ENCODE assay signal across 31 cellular contexts in the genomic region with DNA sequence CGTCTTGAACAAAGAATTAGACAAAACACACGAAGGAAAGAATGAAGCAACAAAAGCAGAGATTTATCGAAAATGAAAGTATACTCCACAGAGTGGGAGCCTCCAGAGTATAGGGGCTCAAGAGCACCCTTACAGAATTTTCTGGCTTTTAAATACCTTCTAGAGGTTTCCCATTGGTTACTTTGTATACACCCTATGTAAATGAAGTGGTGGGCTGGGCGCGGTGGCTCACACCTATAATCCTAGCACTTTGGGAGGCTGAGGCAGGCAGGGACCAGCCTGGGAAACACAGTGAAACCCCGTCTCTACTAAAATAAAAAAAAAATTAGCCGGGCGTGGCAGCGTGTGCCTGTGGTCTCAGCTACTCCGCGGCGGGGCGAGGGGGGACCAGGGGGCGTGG. TPM values are rescaled to one million over a fixed set of nuclear protein-coding genes. Genes with fewer than 3 reads are reported as not detected.
DNase-seq lines count a peak whose midpoint lies in the region; ATAC-seq and TF ChIP-seq lines count a peak whose summit lies in the region.
"Had no signal": no experiment of that assay in that cellular context is flagged by ENCODE, and none has a peak within 500 bp of the region (broad histone marks: within the 10 kb centered on the region; RNA-seq: fewer than 3 reads in every experiment).

No MANE protein-coding gene starts in this region.

- peaks cover 7% of the 10 kb centered on the region for H3K9me3 Mint-ChIP-seq in activated T-cell treated with anti-CD3 and anti-CD28 coated beads, Interleukin-2, amount 50 U/mL, for 24 hours
- H3K9me3 Mint-ChIP-seq in activated T-cell treated with anti-CD3 and anti-CD28 coated beads, Interleukin-2, amount 50 U/mL, for 4 hours: peaks cover 13% of the 10 kb centered on the region
- H3K9me3 Mint-ChIP-seq in GM23338: peaks cover 26% of the 10 kb centered on the region
- H3K9me3 Mint-ChIP-seq in activated T-helper 2 cell treated with anti-CD3 and anti-CD28 coated beads, Interferon-gamma antibody, Interleukin-2, Interleukin-4, amounts not matched to agents 10 μg/mL and 5 μg/mL and 100 μg/mL, durations not matched to agents 14 hours and 24 hours and 36 hours: peaks cover 16% of the 10 kb centered on the region

- H4K20me1 ChIP-seq in GM23338 (replicated peaks; ENCODE audit: insufficient read depth): no peaks in the 10 kb centered on the region

- no peak for ATAC-seq in activated T-cell treated with anti-CD3 and anti-CD28 coated beads, Interleukin-2, amount 50 U/mL, for 4 hours
- ATAC-seq in GM23338 (no peak), GM21526 (IDR thresholded peaks at IDR 0.05; ENCODE audit: low FRiP score, unreplicated experiment) (no peak)
- ATAC-seq: gastroesophageal sphincter; left ventricle myocardium superior; naive thymus-derived CD8-positive, alpha-beta T cell had no signal

- no peaks in the 10 kb centered on the region for H3K9me2 ChIP-seq in GM23338 (ENCODE audit: insufficient read depth)

- peaks cover 4% of the 10 kb centered on the region for H3K27me3 Mint-ChIP-seq in activated T-cell treated with anti-CD3 and anti-CD28 coated beads, Interleukin-2, amount 50 U/mL, for 24 hours
- peaks cover 3% of the 10 kb centered on the region for H3K27me3 Mint-ChIP-seq in activated T-cell treated with anti-CD3 and anti-CD28 coated beads, Interleukin-2, amount 50 U/mL, for 4 hours (ENCODE audit: low read depth)
- H3K27me3 Mint-ChIP-seq in GM23338 (ENCODE audit: insufficient read depth, low read depth, poor library complexity): peaks cover 4% of the 10 kb centered on the region
- peaks cover 2% of the 10 kb centered on the region for H3K27me3 Mint-ChIP-seq in activated T-helper 2 cell treated with anti-CD3 and anti-CD28 coated beads, Interferon-gamma antibody, Interleukin-2, Interleukin-4, amounts not matched to agents 10 μg/mL and 5 μg/mL and 100 μg/mL, durations not matched to agents 14 hours and 24 hours and 36 hours (ENCODE audit: low read depth)

- no peak overlapping the region for H3K4me2 ChIP-seq in GM23338

- H3K27ac ChIP-seq in GM23338 (ENCODE audit: low read depth): 0 out of 2 replicates have a peak overlapping the region, but pooled peaks have one; percentile 59
- H3K27ac ChIP-seq in SJSA1: no peak overlapping the region
- H3K27ac ChIP-seq in skin epidermis: no peak overlapping the region
- H3K27ac ChIP-seq: adrenal gland, dorsolateral prefrontal cortex, gastroesophageal sphincter, ovary, right atrium auricular region, thoracic aorta, vagina had no signal

- no peaks in the 10 kb centered on the region; the same call in 1 of the 2 replicates for H3F3A ChIP-seq in GM23338 (replicated peaks; ENCODE audit: low read depth)

- H3K4me3 ChIP-seq in GM23338 (no peak overlapping the region), SJSA1 (peak overlapping the region; percentile 36), skin epidermis (peak overlapping the region in 4 of 7 experiments; percentile 8 to 25 (median 16))
- H3K4me3 ChIP-seq: adrenal gland, gastroesophageal sphincter, ovary, right atrium auricular region had no signal

- no peak overlapping the region for H3K27ac Mint-ChIP-seq in activated T-cell treated with anti-CD3 and anti-CD28 coated beads, Interleukin-2, amount 50 U/mL, for 24 hours
- no peak overlapping the region for H3K27ac Mint-ChIP-seq in GM23338
- no peak overlapping the region for H3K27ac Mint-ChIP-seq in activated T-helper 2 cell treated with anti-CD3 and anti-CD28 coated beads, Interferon-gamma antibody, Interleukin-2, Interleukin-4, amounts not matched to agents 10 μg/mL and 5 μg/mL and 100 μg/mL, durations not matched to agents 14 hours and 24 hours and 36 hours
- H3K27ac Mint-ChIP-seq: B cell; brain; HFFc6; immature natural killer cell; mesothelial cell of epicardium; naive thymus-derived CD8-positive, alpha-beta T cell; T-helper 2 cell treated with Interferon-gamma antibody and Interleukin-4, amounts not matched to agents 5 μg/mL and 100 μg/mL, for 36 hours had no signal

- H3K4me1 ChIP-seq in GM23338 (ENCODE audit: insufficient read depth) (no peaks in the 10 kb centered on the region), SJSA1 (replicated peaks) (peaks cover 6% of the 10 kb centered on the region; the same call in 1 of the 2 replicates)
- H3K4me1 ChIP-seq: adrenal gland, right atrium auricular region, vagina had no signal

- intact Hi-C loops in activated T-helper 2 cell treated with anti-CD3 and anti-CD28 coated beads, Interferon-gamma antibody, Interleukin-2, Interleukin-4, amounts not matched to agents 10 μg/mL and 5 μg/mL and 100 μg/mL, durations not matched to agents 14 hours and 24 hours and 36 hours (cut with micrococcal nuclease): no loop called here

- peak overlapping the region; percentile 47; the same call in 1 of the 2 replicates for H2AFZ ChIP-seq in GM23338

- TF ChIP-seq CTCF in GM23338 (conservative IDR thresholded peaks at IDR 0.05; ENCODE audit: low read depth in 2 of 2): no peak

- no peak for DNase-seq in activated T-cell treated with anti-CD3 and anti-CD28 coated beads, Interleukin-2, amount 50 U/mL, for 24 hours
- no peak for DNase-seq in activated T-cell treated with anti-CD3 and anti-CD28 coated beads, Interleukin-2, amount 50 U/mL, for 4 hours
- DNase-seq in GM23338 (ENCODE audit: low spot score) (no peak), SJSA1 (ENCODE audit: low read depth in 1 of 2, low spot score in 2 of 2) (no peak), HCEC 1CT (no peak)
- DNase-seq in activated T-helper 2 cell treated with anti-CD3 and anti-CD28 coated beads, Interferon-gamma antibody, Interleukin-2, Interleukin-4, amounts not matched to agents 10 μg/mL and 5 μg/mL and 100 μg/mL, durations not matched to agents 14 hours and 24 hours and 36 hours (ENCODE audit: low spot score): no peak
- DNase-seq: activated naive CD4-positive, alpha-beta T cell; activated T-cell treated with anti-CD3 and anti-CD28 coated beads, Interleukin-2, amount 50 U/mL, for 48 hours; adrenal gland; dorsolateral prefrontal cortex; HFFc6; hypothalamus; immature natural killer cell; left ventricle myocardium superior; naive thymus-derived CD8-positive, alpha-beta T cell; NCI-H2171; NCI-H510A; OCI-M1; ovary; SHP77; stimulated activated naive CD4-positive, alpha-beta T cell had no signal

- H3K27me3 ChIP-seq in GM23338 (ENCODE audit: insufficient read depth) (no peaks in the 10 kb centered on the region), SJSA1 (replicated peaks) (no peaks in the 10 kb centered on the region)
- H3K27me3 ChIP-seq: adrenal gland, dorsolateral prefrontal cortex, gastroesophageal sphincter, ovary, right atrium auricular region, vagina had no signal

- H3K79me2 ChIP-seq in GM23338 (replicated peaks; ENCODE audit: insufficient read depth): no peaks in the 10 kb centered on the region

- 0 out of 2 replicates have a peak, but pooled peaks cover 3% of the 10 kb centered on the region for H3K36me3 ChIP-seq in GM23338 (ENCODE audit: insufficient read depth)
- H3K36me3 ChIP-seq in SJSA1: no peaks in the 10 kb centered on the region
- H3K36me3 ChIP-seq: adrenal gland, gastroesophageal sphincter, ovary, right atrium auricular region, thoracic aorta, vagina had no signal

- no peaks in the 10 kb centered on the region for H3K4me1 Mint-ChIP-seq in activated T-cell treated with anti-CD3 and anti-CD28 coated beads, Interleukin-2, amount 50 U/mL, for 24 hours (ENCODE audit: low read depth)
- H3K4me1 Mint-ChIP-seq in activated T-cell treated with anti-CD3 and anti-CD28 coated beads, Interleukin-2, amount 50 U/mL, for 4 hours (ENCODE audit: low read depth): no peaks in the 10 kb centered on the region
- peaks cover 3% of the 10 kb centered on the region; the same call in 1 of the 3 replicates for H3K4me1 Mint-ChIP-seq in GM23338
- peaks cover 2% of the 10 kb centered on the region for H3K4me1 Mint-ChIP-seq in activated T-helper 2 cell treated with anti-CD3 and anti-CD28 coated beads, Interferon-gamma antibody, Interleukin-2, Interleukin-4, amounts not matched to agents 10 μg/mL and 5 μg/mL and 100 μg/mL, durations not matched to agents 14 hours and 24 hours and 36 hours (ENCODE audit: low read depth)
- H3K4me1 Mint-ChIP-seq: B cell; brain; immature natural killer cell; mesothelial cell of epicardium; naive thymus-derived CD8-positive, alpha-beta T cell had no signal

- H3K36me3 Mint-ChIP-seq in activated T-cell treated with anti-CD3 and anti-CD28 coated beads, Interleukin-2, amount 50 U/mL, for 24 hours (ENCODE audit: low read depth): no peaks in the 10 kb centered on the region
- H3K36me3 Mint-ChIP-seq in activated T-cell treated with anti-CD3 and anti-CD28 coated beads, Interleukin-2, amount 50 U/mL, for 4 hours (ENCODE audit: insufficient read depth): no peaks in the 10 kb centered on the region
- H3K36me3 Mint-ChIP-seq in GM23338 (ENCODE audit: low read depth): peaks cover 20% of the 10 kb centered on the region
- H3K36me3 Mint-ChIP-seq in activated T-helper 2 cell treated with anti-CD3 and anti-CD28 coated beads, Interferon-gamma antibody, Interleukin-2, Interleukin-4, amounts not matched to agents 10 μg/mL and 5 μg/mL and 100 μg/mL, durations not matched to agents 14 hours and 24 hours and 36 hours (ENCODE audit: low read depth): no peaks in the 10 kb centered on the region
- H3K36me3 Mint-ChIP-seq: brain, immature natural killer cell had no signal

- peak overlapping the region; percentile 23 for H3K4me3 Mint-ChIP-seq in activated T-cell treated with anti-CD3 and anti-CD28 coated beads, Interleukin-2, amount 50 U/mL, for 24 hours
- no peak overlapping the region for H3K4me3 Mint-ChIP-seq in activated T-cell treated with anti-CD3 and anti-CD28 coated beads, Interleukin-2, amount 50 U/mL, for 4 hours
- H3K4me3 Mint-ChIP-seq in GM23338: no peak overlapping the region
- no peak overlapping the region for H3K4me3 Mint-ChIP-seq in activated T-helper 2 cell treated with anti-CD3 and anti-CD28 coated beads, Interferon-gamma antibody, Interleukin-2, Interleukin-4, amounts not matched to agents 10 μg/mL and 5 μg/mL and 100 μg/mL, durations not matched to agents 14 hours and 24 hours and 36 hours (ENCODE audit: low read depth)
- H3K4me3 Mint-ChIP-seq: B cell; brain; HFFc6; mesothelial cell of epicardium; T-helper 2 cell treated with Interferon-gamma antibody and Interleukin-4, amounts not matched to agents 5 μg/mL and 100 μg/mL, for 36 hours had no signal

- H3K9me3 ChIP-seq in SJSA1 (replicated peaks): 0 out of 2 replicates have a peak, but pooled peaks cover 2% of the 10 kb centered on the region
- H3K9me3 ChIP-seq: adrenal gland, ovary, right atrium auricular region, vagina had no signal

TF ChIP-seq in GM23338, 12 proteins besides CTCF, POLR2A, EP300 and RAD21 (continues in another document):
- no peak for TF ChIP-seq EZH2 (IDR thresholded peaks at IDR 0.05; ENCODE audit: low read depth, unreplicated experiment)

RNA-seq across cellular contexts. Expression of a gene that starts 13.1 kb away (rescaled TPM):
- 10 to 100 TPM; 54.2 to 63.0 (median 55.1) TPM for total RNA-seq in activated T-cell treated with anti-CD3 and anti-CD28 coated beads, Interleukin-2, amount 50 U/mL, for 4 hours
- 89.9 and 94.8 TPM in 2 replicates for total RNA-seq in GM23338 (2014; rRNA removed; shearing (Covaris generic))
- 54.3 and 72.2 TPM in 2 replicates for polyA plus RNA-seq in GM23338 (2016; fragmentation: Nextera tagmentation; extraction: Ambion mirVana)
- total RNA-seq in SJSA1 (2014; rRNA removed; shearing (Covaris generic)): 52.2 and 68.0 TPM in 2 replicates
- total RNA-seq in activated T-helper 2 cell treated with anti-CD3 and anti-CD28 coated beads, Interferon-gamma antibody, Interleukin-2, Interleukin-4, amounts not matched to agents 10 μg/mL and 5 μg/mL and 100 μg/mL, durations not matched to agents 14 hours and 24 hours and 36 hours: 97.5 and 108 TPM in 2 replicates
